In genomic region chr1:154970631-154971340, GRCh38 we compare ENCODE assay signal across 7 cellular contexts. TPM values are rescaled to one million over a fixed set of nuclear protein-coding genes. Genes with fewer than 3 reads are reported as not detected.
A peak's percentile ranks its signal among the peaks of the same experiment; 100 is the strongest.
DNase-seq lines count a peak whose midpoint lies in the region; ATAC-seq and TF ChIP-seq lines count a peak whose summit lies in the region.

TSS of gene SHC1 (minus strand) at chr1:154970747. CDS start at chr1:154970526, 221 bp downstream.

- peak within 1 kb of the TSS; percentile 97 for H3K27ac Mint-ChIP-seq in stimulated activated naive B cell treated with anti-CD40 and anti-IgM and Interleukin-4, amounts not matched to agents 10 μg/mL and 1 μg/mL and 100 μg/mL, for 72 hours

- no peak for TF ChIP-seq CTCF in GM10248 (IDR thresholded peaks at IDR 0.05; ENCODE audit: control extremely low read depth, extremely low read depth, low read depth, missing control alignments)
- no peak for TF ChIP-seq CTCF in LNCaP clone FGC (IDR thresholded peaks at IDR 0.05; ENCODE audit: control insufficient read depth, extremely low read depth, insufficient read depth)
- TF ChIP-seq CTCF in WERI-Rb-1 (IDR thresholded peaks at IDR 0.05; ENCODE audit: low read depth, low read length) = no peak
- no peak for TF ChIP-seq CTCF in lung (IDR thresholded peaks at IDR 0.05; ENCODE audit: control extremely low read depth, extremely low read depth)

- H3K36me3 ChIP-seq in WERI-Rb-1 (peaks cover 26% of the 10 kb centered on the region), endocrine pancreas (ENCODE audit: control insufficient read depth, insufficient read depth, low read length) (peaks cover 2% of the 10 kb centered on the region), lung (ENCODE audit: control insufficient read depth in 2 of 2, insufficient read depth in 2 of 2, low read length in 2 of 2) (peaks cover 10 to 30% of the 10 kb centered on the region in 2 donors)

- ATAC-seq in lung (ENCODE audit: insufficient read depth, low FRiP score) (peak; percentile 37), HG03175 (IDR thresholded peaks at IDR 0.05; ENCODE audit: unreplicated experiment) (no peak)
- ATAC-seq in stimulated activated naive B cell treated with anti-CD40 and anti-IgM and Interleukin-4, amounts not matched to agents 10 μg/mL and 1 μg/mL and 100 μg/mL, for 72 hours (replicated peaks) = peak in 1 of 2 donors; percentile 15

- H3K27me3 ChIP-seq in WERI-Rb-1 (ENCODE audit: insufficient read depth, low read depth, severe bottlenecking) (no peaks in the 10 kb centered on the region), endocrine pancreas (ENCODE audit: control insufficient read depth, insufficient read depth, low read length) (no peaks in the 10 kb centered on the region), lung (ENCODE audit: control insufficient read depth, insufficient read depth) (no peaks in the 10 kb centered on the region)

- peaks cover 29 to 50% of the 10 kb centered on the region in 2 donors for H3K4me1 Mint-ChIP-seq in stimulated activated naive B cell treated with anti-CD40 and anti-IgM and Interleukin-4, amounts not matched to agents 10 μg/mL and 1 μg/mL and 100 μg/mL, for 72 hours

- H3K27ac ChIP-seq in WERI-Rb-1 = peak within 1 kb of the TSS; percentile 51
- peak within 1 kb of the TSS; percentile 94 to 96 for H3K27ac ChIP-seq in lung (ENCODE audit: low read depth in 1 of 2, low read length in 1 of 2)

- 14 to 21% methylated on average over 15 of the region's 15 CpGs for WGBS in lung, 2 donors

- CTCF ChIA-PET in GM10248 (lab: Yijun Ruan, JAX) = interaction anchor here (0.6 to 5.3 kb wide), 15 partner anchors 9 to 411 kb away, joined by 3 to 51 read pairs (median 4); partner anchors contain the start of genes ADAM15, PBXIP1 and PYGO2

- H3K4me3 ChIP-seq in LNCaP clone FGC (ENCODE audit: low read depth, low read length) = peak within 1 kb of the TSS; percentile 59
- H3K4me3 ChIP-seq in WERI-Rb-1 (ENCODE audit: low read depth, low read length) = peak within 1 kb of the TSS; percentile 19
- H3K4me3 ChIP-seq in endocrine pancreas (ENCODE audit: control insufficient read depth, insufficient read depth, low read length) = no peak within 1 kb of the TSS
- peak within 1 kb of the TSS; percentile 29 for H3K4me3 ChIP-seq in lung

- H3K36me3 Mint-ChIP-seq in stimulated activated naive B cell treated with anti-CD40 and anti-IgM and Interleukin-4, amounts not matched to agents 10 μg/mL and 1 μg/mL and 100 μg/mL, for 72 hours = peaks cover 28 to 42% of the 10 kb centered on the region in 2 donors

- no peaks in the 10 kb centered on the region for H3K4me1 ChIP-seq in endocrine pancreas (ENCODE audit: control insufficient read depth, insufficient read depth, low read length)
- peaks cover 0 to 22% of the 10 kb centered on the region in 2 donors for H3K4me1 ChIP-seq in lung (ENCODE audit: control insufficient read depth in 2 of 2, insufficient read depth in 2 of 2, low read length in 2 of 2)

- H3K4me3 Mint-ChIP-seq in stimulated activated naive B cell treated with anti-CD40 and anti-IgM and Interleukin-4, amounts not matched to agents 10 μg/mL and 1 μg/mL and 100 μg/mL, for 72 hours = peak within 1 kb of the TSS; percentile 75 to 82

- H3K9ac ChIP-seq in endocrine pancreas (ENCODE audit: control insufficient read depth, insufficient read depth, low read length) = peak within 1 kb of the TSS; percentile 75

- no peaks in the 10 kb centered on the region for H3K27me3 Mint-ChIP-seq in stimulated activated naive B cell treated with anti-CD40 and anti-IgM and Interleukin-4, amounts not matched to agents 10 μg/mL and 1 μg/mL and 100 μg/mL, for 72 hours

- H3K9me3 ChIP-seq in WERI-Rb-1 (ENCODE audit: severe bottlenecking) (no peaks in the 10 kb centered on the region), endocrine pancreas (ENCODE audit: control insufficient read depth, low read length) (no peaks in the 10 kb centered on the region), lung (ENCODE audit: control insufficient read depth in 2 of 2, insufficient read depth in 1 of 2, low read length in 1 of 2) (no peaks in the 10 kb centered on the region)

- peak; percentile 84 for DNase-seq in GM10248 (ENCODE audit: extremely low spot score)
- DNase-seq in LNCaP clone FGC (ENCODE audit: low read depth) = peak; percentile 50
- peak; percentile 98 for DNase-seq in WERI-Rb-1
- peak; percentile 91 for DNase-seq in lung (ENCODE audit: low spot score)
- peak; percentile 46 for DNase-seq in stimulated activated naive B cell treated with anti-CD40 and anti-IgM and Interleukin-4, amounts not matched to agents 10 μg/mL and 1 μg/mL and 100 μg/mL, for 72 hours

- no peaks in the 10 kb centered on the region for H3K9me3 Mint-ChIP-seq in stimulated activated naive B cell treated with anti-CD40 and anti-IgM and Interleukin-4, amounts not matched to agents 10 μg/mL and 1 μg/mL and 100 μg/mL, for 72 hours

- POLR2A ChIA-PET in GM10248 (lab: Yijun Ruan, JAX) = interaction anchor here (0.6 to 2.3 kb wide), 4 partner anchors 9 to 164 kb away, joined by 3 to 6 read pairs (median 4); partner anchors contain the start of gene PYGO2

RNA-seq across cellular contexts. Expression of gene SHC1, which starts in this region (rescaled TPM):
- 100 to 1,000 TPM in 1 of 2 donors, 10 to 100 TPM in 1; 67.6 to 136 TPM for total RNA-seq in lung
- 100 to 1,000 TPM in 1 of 2 donors, 10 to 100 TPM in 1; 76.5 to 111 TPM for polyA plus RNA-seq in lung

Comparison
In these comparisons a context has a peak if more than half of its experiments do, and no peak if none do; other contexts are left out.
1. DNase-seq: peak in every context shown above with its lines; median percentile 98 in WERI-Rb-1; 91 in lung; 84 in GM10248; 50 in LNCaP clone FGC; 46 in stimulated activated naive B cell treated with anti-CD40 and anti-IgM and Interleukin-4, amounts not matched to agents 10 μg/mL and 1 μg/mL and 100 μg/mL, for 72 hours.